19 cellular contexts compared by ENCODE assay signal in the genomic region with DNA sequence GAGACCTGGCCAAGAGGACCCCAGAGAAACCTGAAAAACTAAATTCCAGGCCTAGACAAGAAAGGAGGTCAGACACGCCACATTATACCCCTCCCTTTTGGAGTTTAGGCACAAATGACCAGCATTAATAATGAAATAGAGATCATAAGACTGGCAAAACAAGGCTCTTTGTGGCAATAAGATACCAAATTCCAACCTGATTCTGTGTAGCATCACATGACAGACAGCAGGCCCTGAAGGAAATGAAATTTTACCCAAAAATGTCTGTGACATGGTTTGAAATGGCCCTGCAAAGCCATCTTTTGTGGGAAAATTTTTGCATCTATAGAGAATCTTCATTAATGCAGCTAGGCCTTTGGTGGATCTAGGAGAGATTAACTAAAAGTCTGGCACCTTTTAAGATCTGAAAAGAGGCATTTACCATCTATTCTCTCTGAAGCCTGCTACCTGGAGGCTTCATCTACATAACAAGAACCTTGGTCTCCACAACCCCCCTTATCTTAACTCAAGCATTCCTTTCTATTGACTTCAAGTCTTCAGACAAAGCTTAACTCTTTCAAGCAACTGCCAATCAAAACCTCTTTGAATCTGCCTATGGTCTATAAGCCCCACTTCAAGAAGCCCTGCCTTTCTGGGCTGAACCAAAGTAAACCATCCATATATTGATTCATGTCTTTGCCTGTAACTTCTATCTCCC. TPM values are rescaled to one million over a fixed set of nuclear protein-coding genes. Genes with fewer than 3 reads are reported as not detected.
DNase-seq lines count a peak whose midpoint lies in the region; TF ChIP-seq lines count a peak whose summit lies in the region.
"Had no signal": no experiment of that assay in that cellular context is flagged by ENCODE, and none has a peak within 500 bp of the region (broad histone marks: within the 10 kb centered on the region; RNA-seq: fewer than 3 reads in every experiment).

No MANE protein-coding gene starts in this region.

- peak overlapping the region; percentile 38 for H3K27ac Mint-ChIP-seq in endothelial cell (ENCODE audit: unreplicated experiment)
- peak overlapping the region; percentile 12 for H3K27ac Mint-ChIP-seq in neural progenitor cell
- H3K27ac Mint-ChIP-seq: activated naive CD8-positive, alpha-beta T cell treated with anti-CD3 and anti-CD28 coated beads, Interleukin-2, amount 10 ng/mL, durations not matched to agents 7 days and 5 days had no signal

- H3K9me2 ChIP-seq in PC-9 (ENCODE audit: insufficient read depth), result no peaks in the 10 kb centered on the region

- H3F3A ChIP-seq in PC-9 (ENCODE audit: insufficient read depth, low read depth), result peaks cover 72% of the 10 kb centered on the region
- H3F3A ChIP-seq in neural progenitor cell (ENCODE audit: low read depth), result peaks cover 56% of the 10 kb centered on the region

- no peaks in the 10 kb centered on the region for H3K9me3 ChIP-seq in ES-I3 (ENCODE audit: control insufficient read depth, insufficient read depth, low read length)
- no peaks in the 10 kb centered on the region for H3K9me3 ChIP-seq in PC-9 (ENCODE audit: insufficient read depth, low read depth)
- no peaks in the 10 kb centered on the region for H3K9me3 ChIP-seq in neural progenitor cell (ENCODE audit: low read depth)
- H3K9me3 ChIP-seq: psoas muscle had no signal

- H3K27me3 ChIP-seq in PC-9 (ENCODE audit: insufficient read depth, low read depth) (no peaks in the 10 kb centered on the region), neural progenitor cell (no peaks in the 10 kb centered on the region)
- H3K27me3 ChIP-seq: BLaER1, heart left ventricle had no signal

- H3K36me3 Mint-ChIP-seq in endothelial cell (ENCODE audit: low read depth, unreplicated experiment) (peaks cover 41% of the 10 kb centered on the region), neural progenitor cell (peaks cover 2% of the 10 kb centered on the region)
- H3K36me3 Mint-ChIP-seq: activated naive CD8-positive, alpha-beta T cell treated with anti-CD3 and anti-CD28 coated beads, Interleukin-2, amount 10 ng/mL, durations not matched to agents 7 days and 5 days had no signal

- H3K4me1 ChIP-seq in ES-I3 (ENCODE audit: insufficient read depth, low read length) (peaks cover 61% of the 10 kb centered on the region), PC-9 (replicated peaks; ENCODE audit: insufficient read depth) (peaks cover 98% of the 10 kb centered on the region), neural progenitor cell (peaks cover 62% of the 10 kb centered on the region)
- H3K4me1 ChIP-seq: BLaER1, psoas muscle had no signal

- DNase-seq in PC-9 (peak in 1 of 2 experiments; percentile 65), endothelial cell (ENCODE audit: low spot score) (no peak), neural progenitor cell (ENCODE audit: low spot score) (peak; percentile 79), occipital lobe (lab: John Stamatoyannopoulos, UW) (no peak), middle frontal gyrus (ENCODE audit: extremely low spot score, low spot score) (no peak), posterior vena cava (ENCODE audit: low spot score) (no peak), medulla oblongata (ENCODE audit: extremely low spot score) (no peak)
- DNase-seq: ACHN; activated CD4-positive, alpha-beta T cell treated with anti-CD3 and anti-CD28 coated beads, Interleukin-2, amount 50 U/mL, for 4 hours; activated CD8-positive, alpha-beta memory T cell treated with anti-CD3 and anti-CD28 coated beads, Interleukin-2, amount 50 U/mL, for 48 hours; activated naive CD8-positive, alpha-beta T cell treated with anti-CD3 and anti-CD28 coated beads, Interleukin-2, amount 10 ng/mL, durations not matched to agents 7 days and 5 days; DMS79 treated with DMSO at 0.1 percent for 48 hours; heart left ventricle; Kasumi-1; left ventricle myocardium superior; NCI-H2171 treated with DMSO at 0.1 percent for 48 hours; psoas muscle had no signal

- H2AFZ ChIP-seq in PC-9 (no peak overlapping the region), neural progenitor cell (replicated peaks) (no peak overlapping the region)

- peak overlapping the region; percentile 89 for H3K4me2 ChIP-seq in PC-9
- H3K4me2 ChIP-seq in neural progenitor cell, result peak overlapping the region; percentile 75
- H3K4me2 ChIP-seq: BLaER1 had no signal

- H3K79me2 ChIP-seq in PC-9 (ENCODE audit: low read depth) (peaks cover 88% of the 10 kb centered on the region), neural progenitor cell (ENCODE audit: low read depth) (peaks cover 92% of the 10 kb centered on the region)

- peak overlapping the region; percentile 31; the same call in 1 of the 2 replicates for H3K9ac ChIP-seq in ES-I3 (ENCODE audit: low read depth, low read length)
- no peak overlapping the region for H3K9ac ChIP-seq in neural progenitor cell
- H3K9ac ChIP-seq: BLaER1 had no signal

- intact Hi-C loops in PC-9 (cut with micrococcal nuclease; ENCODE audit: unreplicated experiment), result loop anchor here (5.0 to 10.0 kb wide), 3 partner anchors 400 to 783 kb away; no protein-coding TSS in a partner anchor
- intact Hi-C loops in posterior vena cava (cut with DNase I), result no loop called here

- H3K4me1 Mint-ChIP-seq in endothelial cell (ENCODE audit: unreplicated experiment) (peaks cover 66% of the 10 kb centered on the region), neural progenitor cell (peaks cover 18% of the 10 kb centered on the region)
- H3K4me1 Mint-ChIP-seq: activated naive CD8-positive, alpha-beta T cell treated with anti-CD3 and anti-CD28 coated beads, Interleukin-2, amount 10 ng/mL, durations not matched to agents 7 days and 5 days had no signal

- no TSS peak for BruUV-seq in PC-9 (replicated peaks; lab: Mats Ljungman, UMichigan)

- peaks cover 6% of the 10 kb centered on the region for H3K27me3 Mint-ChIP-seq in endothelial cell (ENCODE audit: unreplicated experiment)
- H3K27me3 Mint-ChIP-seq in neural progenitor cell (ENCODE audit: insufficient read depth, low read depth), result peaks cover 4% of the 10 kb centered on the region

- POLR2A ChIA-PET in PC-9 (lab: Charles Lee; ENCODE audit: unreplicated experiment), result no interaction called here

- H4K20me1 ChIP-seq in PC-9 (ENCODE audit: insufficient read depth) (no peaks in the 10 kb centered on the region), neural progenitor cell (ENCODE audit: low read depth) (no peaks in the 10 kb centered on the region)
- H4K20me1 ChIP-seq: BLaER1 had no signal

- H3K9me3 Mint-ChIP-seq in endothelial cell (ENCODE audit: unreplicated experiment), result no peaks in the 10 kb centered on the region
- H3K9me3 Mint-ChIP-seq in neural progenitor cell, result peaks cover 9% of the 10 kb centered on the region

- CTCF ChIA-PET in PC-9 (lab: Charles Lee), result no interaction called here

- H3K27ac ChIP-seq in PC-9 (peak overlapping the region; percentile 97), neural progenitor cell (peak overlapping the region; percentile 92)
- H3K27ac ChIP-seq: BLaER1, heart left ventricle, psoas muscle had no signal

- H3K4me3 ChIP-seq in PC-9 (no peak overlapping the region), neural progenitor cell (peak overlapping the region; percentile 34)
- H3K4me3 ChIP-seq: BLaER1, heart left ventricle, psoas muscle had no signal

- H3K4me3 Mint-ChIP-seq in endothelial cell (ENCODE audit: unreplicated experiment), result no peak overlapping the region
- no peak overlapping the region for H3K4me3 Mint-ChIP-seq in neural progenitor cell
- H3K4me3 Mint-ChIP-seq: activated naive CD8-positive, alpha-beta T cell treated with anti-CD3 and anti-CD28 coated beads, Interleukin-2, amount 10 ng/mL, durations not matched to agents 7 days and 5 days had no signal

- TF ChIP-seq CTCF in PC-9 (conservative IDR thresholded peaks at IDR 0.05) (no peak), endothelial cell (IDR thresholded peaks at IDR 0.05; ENCODE audit: unreplicated experiment) (no peak), neural progenitor cell (IDR thresholded peaks at IDR 0.05) (no peak)

- H3K36me3 ChIP-seq in ES-I3 (ENCODE audit: insufficient read depth, low read length) (no peaks in the 10 kb centered on the region), PC-9 (ENCODE audit: low read depth) (peaks cover 37% of the 10 kb centered on the region), neural progenitor cell (no peaks in the 10 kb centered on the region)
- H3K36me3 ChIP-seq: BLaER1, heart left ventricle had no signal

RNA-seq across cellular contexts. Expression of gene FAM174B, which starts 8.0 kb away (rescaled TPM):
- total RNA-seq in PC-9 (2021) (77.5 and 90.3 TPM in 2 replicates), endothelial cell (ENCODE audit: unreplicated experiment) (163 TPM), neural progenitor cell (ENCODE audit: low replicate concordance) (8.6 and 10.1 TPM in 2 replicates), occipital lobe (13.6 TPM), posterior vena cava (1 to 10 TPM; 8.0 to 9.0 TPM)
